In the genomic region with DNA sequence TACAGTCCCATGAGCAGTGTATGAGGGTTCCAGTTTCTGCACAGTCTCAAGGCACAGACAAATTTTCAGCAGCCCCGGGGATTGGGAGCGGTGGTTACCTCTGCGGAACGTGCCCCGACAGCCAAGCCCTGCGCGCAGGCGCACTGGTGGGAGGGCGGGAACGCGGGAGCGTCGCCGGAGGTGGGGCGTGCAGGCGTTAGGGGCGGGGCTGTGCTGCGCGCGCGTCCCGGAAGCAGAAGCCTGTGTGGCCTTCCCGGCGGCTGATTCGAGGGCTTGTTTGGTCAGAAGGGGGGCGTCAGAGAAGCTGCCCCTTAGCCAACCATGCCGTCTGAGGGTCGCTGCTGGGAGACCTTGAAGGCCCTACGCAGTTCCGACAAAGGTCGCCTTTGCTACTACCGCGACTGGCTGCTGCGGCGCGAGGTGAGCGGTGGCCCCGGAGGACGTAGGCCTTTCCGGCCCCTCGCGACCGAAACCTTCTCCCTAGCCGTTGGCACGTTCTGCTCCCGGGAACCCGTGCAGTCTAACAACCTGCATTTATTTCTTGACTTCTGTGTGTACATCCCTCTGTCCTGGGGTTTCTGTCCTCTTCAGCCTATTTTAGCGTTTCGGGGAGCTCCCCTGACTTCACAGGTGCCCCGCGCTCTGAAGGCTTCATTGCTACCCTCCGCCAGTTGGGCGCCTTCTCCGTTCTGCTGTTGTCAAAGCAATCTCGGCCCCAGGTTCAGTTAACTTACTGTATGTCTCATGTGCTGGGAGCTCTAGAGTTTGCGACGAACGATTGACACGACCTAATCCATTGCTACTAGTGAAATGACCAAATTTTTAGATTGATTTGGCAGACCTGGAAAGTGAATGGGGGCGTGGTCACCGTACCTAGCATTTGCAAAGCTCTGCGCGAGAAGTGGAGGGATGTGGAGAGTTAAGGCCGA, we compare ENCODE assay signal across 7 cellular contexts.
DNase-seq lines count a peak whose midpoint lies in the region; ATAC-seq and TF ChIP-seq lines count a peak whose summit lies in the region.

A gene with protein sequence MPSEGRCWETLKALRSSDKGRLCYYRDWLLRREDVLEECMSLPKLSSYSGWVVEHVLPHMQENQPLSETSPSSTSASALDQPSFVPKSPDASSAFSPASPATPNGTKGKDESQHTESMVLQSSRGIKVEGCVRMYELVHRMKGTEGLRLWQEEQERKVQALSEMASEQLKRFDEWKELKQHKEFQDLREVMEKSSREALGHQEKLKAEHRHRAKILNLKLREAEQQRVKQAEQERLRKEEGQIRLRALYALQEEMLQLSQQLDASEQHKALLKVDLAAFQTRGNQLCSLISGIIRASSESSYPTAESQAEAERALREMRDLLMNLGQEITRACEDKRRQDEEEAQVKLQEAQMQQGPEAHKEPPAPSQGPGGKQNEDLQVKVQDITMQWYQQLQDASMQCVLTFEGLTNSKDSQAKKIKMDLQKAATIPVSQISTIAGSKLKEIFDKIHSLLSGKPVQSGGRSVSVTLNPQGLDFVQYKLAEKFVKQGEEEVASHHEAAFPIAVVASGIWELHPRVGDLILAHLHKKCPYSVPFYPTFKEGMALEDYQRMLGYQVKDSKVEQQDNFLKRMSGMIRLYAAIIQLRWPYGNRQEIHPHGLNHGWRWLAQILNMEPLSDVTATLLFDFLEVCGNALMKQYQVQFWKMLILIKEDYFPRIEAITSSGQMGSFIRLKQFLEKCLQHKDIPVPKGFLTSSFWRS (plus strand): TSS at position 235 of the 929 bp plus-strand sequence. CDS start 87 bp downstream, at position 322.

- peak; percentile 68 for ATAC-seq in GM18517 (IDR thresholded peaks at IDR 0.05; ENCODE audit: unreplicated experiment)
- ATAC-seq in HG03039 (IDR thresholded peaks at IDR 0.05; ENCODE audit: unreplicated experiment): peak; percentile 81

- TF ChIP-seq CTCF in retinal pigment epithelial cell (conservative IDR thresholded peaks at IDR 0.05; ENCODE audit: low read depth, low read length): no peak

- peak within 1 kb of the TSS; percentile 96 for H3K4me3 ChIP-seq in retinal pigment epithelial cell (ENCODE audit: low read length)

- DNase-seq in NCI-H2081 treated with DMSO at 0.1 percent for 48 hours (lab: John Stamatoyannopoulos, UW) (peak; percentile 52), T1000 (lab: John Stamatoyannopoulos, UW) (peak; percentile 90), astrocyte of the hippocampus (ENCODE audit: low read depth, low spot score) (peak; percentile 98), hippocampal formation (lab: John Stamatoyannopoulos, UW) (peak; percentile 86 to 91), retinal pigment epithelial cell (ENCODE audit: low read depth) (peak; percentile 38)

Comparison
In these comparisons a context has a peak if more than half of its experiments do, and no peak if none do; other contexts are left out.
1. Peak in every context shown above with its lines: DNase-seq, ATAC-seq and H3K4me3 ChIP-seq.
2. DNase-seq: peak in every context shown above with its lines; median percentile 98 in astrocyte of the hippocampus; 90 in T1000; 88 in hippocampal formation; 52 in NCI-H2081 treated with DMSO at 0.1 percent for 48 hours; 38 in retinal pigment epithelial cell.